In the genomic region with DNA sequence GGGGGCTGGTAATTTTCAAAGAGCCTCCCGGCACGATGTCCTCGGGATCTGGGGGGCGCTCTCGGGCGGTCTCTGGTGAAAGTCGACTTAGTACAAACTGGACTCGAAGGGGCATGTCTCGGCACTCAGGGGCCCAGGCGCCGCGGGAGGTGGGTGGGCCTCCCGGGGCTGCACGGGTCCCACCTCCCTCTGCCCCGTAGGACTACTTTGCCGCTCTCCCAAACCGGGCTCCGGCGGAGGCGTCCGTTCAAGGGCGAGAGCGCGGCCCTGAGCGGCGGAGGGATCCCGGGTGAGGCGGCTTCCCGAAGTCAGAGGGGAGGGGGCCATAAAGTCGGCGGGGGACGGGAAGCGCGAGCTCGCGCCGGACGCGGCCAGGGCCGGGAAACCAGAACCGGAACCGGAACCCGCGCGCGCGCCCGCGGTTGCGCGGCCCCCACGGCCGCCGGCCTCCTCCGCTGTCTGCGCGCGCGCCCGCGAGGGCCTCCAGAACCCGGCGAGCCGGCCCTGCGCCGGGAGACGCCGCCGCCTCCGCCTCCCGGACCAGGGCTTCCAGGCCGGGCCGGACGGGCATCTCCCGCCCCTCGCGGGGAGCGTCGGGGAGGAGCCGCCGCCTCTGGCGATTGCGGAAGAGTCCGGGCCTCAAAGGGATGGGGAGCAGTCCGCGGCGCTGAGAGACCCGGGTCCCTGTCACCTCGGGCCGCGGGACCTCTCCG, we compare ENCODE assay signal across 8 cellular contexts. TPM values are rescaled to one million over a fixed set of nuclear protein-coding genes. Genes with fewer than 3 reads are reported as not detected.
DNase-seq lines count a peak whose midpoint lies in the region; ATAC-seq and TF ChIP-seq lines count a peak whose summit lies in the region.

TSS of gene ARHGEF12 (plus strand) at position 486 of the 713 bp plus-strand sequence. CDS start 831 bp downstream, outside the sequence.

- no peaks in the 10 kb centered on the region for H3K9me2 ChIP-seq in SK-N-SH

- peak within 1 kb of the TSS; percentile 97 for H3K4me2 ChIP-seq in SK-N-SH

- 4% methylated on average over 29 of the region's 92 CpGs for WGBS in SK-N-SH (ENCODE audit: low lambda C conversion rate)

- peak within 1 kb of the TSS; percentile 95 for H3K4me3 Mint-ChIP-seq in activated naive CD4-positive, alpha-beta T cell treated with anti-CD3 and anti-CD28 coated beads, Interleukin-2, amount 50 U/mL, for 24 hours

- TF ChIP-seq RAD21 in SK-N-SH (IDR thresholded peaks at IDR 0.05; ENCODE audit: low read length), result no peak

- TF ChIP-seq CTCF in SK-N-SH (IDR thresholded peaks at IDR 0.05), result peak; percentile 73

- CTCF ChIA-PET in SK-N-SH (lab: Yijun Ruan, JAX), result interaction anchor here (0.6 to 3.6 kb wide), 35 partner anchors 10 to 873 kb away, joined by 3 to 29 read pairs (median 5); partner anchors contain the start of genes GRIK4 and TLCD5

- no peaks in the 10 kb centered on the region for H3K9me3 ChIP-seq in SK-N-SH

- peak; percentile 41 to 61; a peak in 1 of 4 replicates for TF ChIP-seq EP300 in SK-N-SH (IDR thresholded peaks at IDR 0.05; ENCODE audit: borderline replicate concordance in 1 of 2, low read depth in 1 of 2, low read length in 1 of 2)

- peaks cover 42% of the 10 kb centered on the region for H4K20me1 ChIP-seq in SK-N-SH (ENCODE audit: insufficient read depth)

- peaks cover 13 to 34% of the 10 kb centered on the region in 2 experiments for H3K4me1 ChIP-seq in SK-N-SH (ENCODE audit: control insufficient read depth in 1 of 2, insufficient read depth in 2 of 2, low read depth in 1 of 2, low read length in 1 of 2)

- peaks cover 52% of the 10 kb centered on the region for H3F3A ChIP-seq in SK-N-SH (replicated peaks; ENCODE audit: insufficient read depth)

- H3K27me3 ChIP-seq in SK-N-SH (ENCODE audit: insufficient read depth), result no peaks in the 10 kb centered on the region

- no peaks in the 10 kb centered on the region for H3K36me3 ChIP-seq in SK-N-SH (replicated peaks in 1 of 2; ENCODE audit: control insufficient read depth in 1 of 2, insufficient read depth in 2 of 2, low read length in 1 of 2)

- peak within 1 kb of the TSS; percentile 92 for H3K9ac ChIP-seq in SK-N-SH

- peaks cover 48% of the 10 kb centered on the region for H3K27me3 Mint-ChIP-seq in activated naive CD4-positive, alpha-beta T cell treated with anti-CD3 and anti-CD28 coated beads, Interleukin-2, amount 50 U/mL, for 24 hours

- H3K9me3 Mint-ChIP-seq in activated naive CD4-positive, alpha-beta T cell treated with anti-CD3 and anti-CD28 coated beads, Interleukin-2, amount 50 U/mL, for 24 hours, result no peaks in the 10 kb centered on the region

- H2AFZ ChIP-seq in SK-N-SH (ENCODE audit: low read depth), result peak within 1 kb of the TSS; percentile 69

- peaks cover 61% of the 10 kb centered on the region for H3K79me2 ChIP-seq in SK-N-SH (ENCODE audit: insufficient read depth)

- H3K4me1 Mint-ChIP-seq in activated naive CD4-positive, alpha-beta T cell treated with anti-CD3 and anti-CD28 coated beads, Interleukin-2, amount 50 U/mL, for 24 hours, result peaks cover 35% of the 10 kb centered on the region

- ATAC-seq in GM21786 (IDR thresholded peaks at IDR 0.05; ENCODE audit: unreplicated experiment), result peak; percentile 49

- DNase-seq in DMS79 (lab: John Stamatoyannopoulos, UW) (peak; percentile 90), M059J (ENCODE audit: low read depth) (peak; percentile 92), SK-N-SH (peak; percentile 98), globus pallidus (ENCODE audit: low spot score) (peak; percentile 94), nucleus accumbens (lab: John Stamatoyannopoulos, UW) (peak in 55 of 56 donors; percentile 53 to 95 (median 88)), substantia nigra (lab: John Stamatoyannopoulos, UW) (peak; percentile 52 to 96 (median 88))

- H3K4me3 ChIP-seq in SK-N-SH (ENCODE audit: low read depth in 2 of 2, low read length in 1 of 2), result peak within 1 kb of the TSS; percentile 91 to 93

- POLR2A ChIA-PET in SK-N-SH (lab: Yijun Ruan, JAX), result no interaction called here

- H3K27ac Mint-ChIP-seq in activated naive CD4-positive, alpha-beta T cell treated with anti-CD3 and anti-CD28 coated beads, Interleukin-2, amount 50 U/mL, for 24 hours, result peak within 1 kb of the TSS; percentile 73

- H3K36me3 Mint-ChIP-seq in activated naive CD4-positive, alpha-beta T cell treated with anti-CD3 and anti-CD28 coated beads, Interleukin-2, amount 50 U/mL, for 24 hours, result peaks cover 3% of the 10 kb centered on the region

- H3K27ac ChIP-seq in SK-N-SH (ENCODE audit: low read depth in 2 of 2, low read length in 1 of 2), result peak within 1 kb of the TSS; percentile 81 to 92
- H3K27ac ChIP-seq in substantia nigra (ENCODE audit: low read depth, low read length, poor library complexity, severe bottlenecking), result peak within 1 kb of the TSS; percentile 94

TF ChIP-seq in SK-N-SH, 30 proteins besides CTCF, POLR2A, EP300 and RAD21 (continues in another document):
- TF ChIP-seq MEF2A (IDR thresholded peaks at IDR 0.05; ENCODE audit: borderline replicate concordance, low read depth) (no peak), ELF1 (IDR thresholded peaks at IDR 0.05) (peak; percentile 47; the same call in 1 of the 2 replicates), GATA2 (CRISPR knock-in tag; IDR thresholded peaks at IDR 0.05) (0 out of 2 replicates have a peak, but pooled peaks have one; percentile 34), USF2 (IDR thresholded peaks at IDR 0.05; ENCODE audit: borderline replicate concordance, low read depth, low read length) (no peak), POLR2AphosphoS5 (IDR thresholded peaks at IDR 0.05; ENCODE audit: low read depth, low read length) (peak; percentile 45), TAF1 (IDR thresholded peaks at IDR 0.05; ENCODE audit: borderline replicate concordance, low read depth, low read length) (peak; percentile 83), TEAD4 (IDR thresholded peaks at IDR 0.05; ENCODE audit: borderline replicate concordance, insufficient read depth) (peak; percentile 52; the same call in 1 of the 2 replicates), NFIC (IDR thresholded peaks at IDR 0.05; ENCODE audit: borderline replicate concordance) (peak; percentile 12; the same call in 1 of the 2 replicates), MAX (IDR thresholded peaks at IDR 0.05; ENCODE audit: low read depth) (peak; percentile 59; the same call in 1 of the 2 replicates), RFX5 (IDR thresholded peaks at IDR 0.05; ENCODE audit: low read length) (peak; percentile 39; the same call in 1 of the 2 replicates), TCF12 (IDR thresholded peaks at IDR 0.05) (0 out of 2 replicates have a peak, but pooled peaks have one; percentile 27), MXI1 (IDR thresholded peaks at IDR 0.05; ENCODE audit: low read depth, low read length) (0 out of 2 replicates have a peak, but pooled peaks have one; percentile 31), FOXJ3 (CRISPR knock-in tag; IDR thresholded peaks at IDR 0.05) (0 out of 2 replicates have a peak, but pooled peaks have one; percentile 28)
- TF ChIP-seq, protein P1, sequence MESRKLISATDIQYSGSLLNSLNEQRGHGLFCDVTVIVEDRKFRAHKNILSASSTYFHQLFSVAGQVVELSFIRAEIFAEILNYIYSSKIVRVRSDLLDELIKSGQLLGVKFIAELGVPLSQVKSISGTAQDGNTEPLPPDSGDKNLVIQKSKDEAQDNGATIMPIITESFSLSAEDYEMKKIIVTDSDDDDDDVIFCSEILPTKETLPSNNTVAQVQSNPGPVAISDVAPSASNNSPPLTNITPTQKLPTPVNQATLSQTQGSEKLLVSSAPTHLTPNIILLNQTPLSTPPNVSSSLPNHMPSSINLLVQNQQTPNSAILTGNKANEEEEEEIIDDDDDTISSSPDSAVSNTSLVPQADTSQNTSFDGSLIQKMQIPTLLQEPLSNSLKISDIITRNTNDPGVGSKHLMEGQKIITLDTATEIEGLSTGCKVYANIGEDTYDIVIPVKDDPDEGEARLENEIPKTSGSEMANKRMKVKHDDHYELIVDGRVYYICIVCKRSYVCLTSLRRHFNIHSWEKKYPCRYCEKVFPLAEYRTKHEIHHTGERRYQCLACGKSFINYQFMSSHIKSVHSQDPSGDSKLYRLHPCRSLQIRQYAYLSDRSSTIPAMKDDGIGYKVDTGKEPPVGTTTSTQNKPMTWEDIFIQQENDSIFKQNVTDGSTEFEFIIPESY (IDR thresholded peaks at IDR 0.05; ENCODE audit: borderline replicate concordance, low read depth), result peak; percentile 75; the same call in 1 of the 2 replicates
- TF ChIP-seq, protein P2, sequence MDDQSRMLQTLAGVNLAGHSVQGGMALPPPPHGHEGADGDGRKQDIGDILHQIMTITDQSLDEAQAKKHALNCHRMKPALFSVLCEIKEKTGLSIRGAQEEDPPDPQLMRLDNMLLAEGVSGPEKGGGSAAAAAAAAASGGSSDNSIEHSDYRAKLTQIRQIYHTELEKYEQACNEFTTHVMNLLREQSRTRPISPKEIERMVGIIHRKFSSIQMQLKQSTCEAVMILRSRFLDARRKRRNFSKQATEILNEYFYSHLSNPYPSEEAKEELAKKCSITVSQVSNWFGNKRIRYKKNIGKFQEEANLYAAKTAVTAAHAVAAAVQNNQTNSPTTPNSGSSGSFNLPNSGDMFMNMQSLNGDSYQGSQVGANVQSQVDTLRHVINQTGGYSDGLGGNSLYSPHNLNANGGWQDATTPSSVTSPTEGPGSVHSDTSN (IDR thresholded peaks at IDR 0.05), result peak; percentile 91
- TF ChIP-seq, protein P3, sequence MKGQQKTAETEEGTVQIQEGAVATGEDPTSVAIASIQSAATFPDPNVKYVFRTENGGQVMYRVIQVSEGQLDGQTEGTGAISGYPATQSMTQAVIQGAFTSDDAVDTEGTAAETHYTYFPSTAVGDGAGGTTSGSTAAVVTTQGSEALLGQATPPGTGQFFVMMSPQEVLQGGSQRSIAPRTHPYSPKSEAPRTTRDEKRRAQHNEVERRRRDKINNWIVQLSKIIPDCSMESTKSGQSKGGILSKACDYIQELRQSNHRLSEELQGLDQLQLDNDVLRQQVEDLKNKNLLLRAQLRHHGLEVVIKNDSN (IDR thresholded peaks at IDR 0.05; ENCODE audit: borderline replicate concordance, low read depth), result no peak; the same call in 1 of the 2 replicates

RNA-seq across cellular contexts. Expression of gene ARHGEF12, which starts in this region (rescaled TPM):
- total RNA-seq in M059J (2014; rRNA removed; shearing (Covaris generic)), result 31.0 and 56.6 TPM in 2 replicates
- polyA plus RNA-seq in SK-N-SH (2012; rRNA removed), result 12.3 and 15.9 TPM in 2 replicates
- 20.8 and 21.6 TPM in 2 replicates for polyA plus RNA-seq in SK-N-SH (2012; cell fraction: cytosol; rRNA removed)
- 12.4 and 23.6 TPM in 2 replicates for polyA plus RNA-seq in SK-N-SH (2012; cell fraction: nucleus; rRNA removed)

Comparison
In these comparisons a context has a peak if more than half of its experiments do, and no peak if none do; other contexts are left out.
1. Peak in every context shown above with its lines: DNase-seq, ATAC-seq, H3K4me3 ChIP-seq and H3K27ac ChIP-seq.